Comparison of ENCODE assay signal across 11 cellular contexts in the genomic region with DNA sequence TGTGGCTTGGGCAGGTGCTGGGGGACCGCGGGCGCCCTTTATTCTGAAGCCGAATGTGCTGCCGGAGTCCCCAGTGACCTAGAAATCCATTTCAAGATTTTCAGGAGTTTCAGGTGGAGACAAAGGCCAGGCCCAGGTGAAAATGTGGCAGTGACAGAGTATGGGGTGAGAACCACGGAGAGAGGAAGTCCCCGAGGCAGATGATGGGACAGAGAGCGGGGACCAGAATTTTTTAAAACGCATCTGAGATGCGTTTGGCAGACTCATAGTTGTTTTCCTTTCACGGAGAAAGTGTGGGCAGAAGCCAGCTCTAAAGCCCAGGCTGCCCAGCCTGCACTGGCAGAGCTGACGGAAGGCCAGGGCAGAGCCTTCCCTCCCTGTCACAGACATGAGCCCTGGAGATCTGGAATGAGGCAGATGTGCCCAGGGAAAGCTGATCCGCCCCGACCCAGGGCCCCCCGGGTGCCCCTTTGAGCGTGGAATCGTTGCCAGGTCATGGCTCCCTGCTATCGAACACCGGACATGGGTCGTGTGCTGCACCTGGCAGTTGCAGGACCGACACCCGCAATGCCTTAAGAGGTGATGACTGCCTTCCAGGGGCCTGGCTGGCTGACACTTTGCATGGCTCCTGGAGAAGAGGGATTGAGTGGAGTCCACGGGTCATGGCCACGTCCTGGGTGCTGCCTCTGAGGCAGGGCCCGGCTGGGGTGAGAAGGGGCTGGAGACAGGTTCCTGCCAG. TPM values are rescaled to one million over a fixed set of nuclear protein-coding genes. Genes with fewer than 3 reads are reported as not detected.
DNase-seq lines count a peak whose midpoint lies in the region; ATAC-seq and TF ChIP-seq lines count a peak whose summit lies in the region.
"Had no signal": no experiment of that assay in that cellular context is flagged by ENCODE, and none has a peak within 500 bp of the region (broad histone marks: within the 10 kb centered on the region; RNA-seq: fewer than 3 reads in every experiment).

No MANE protein-coding gene starts in this region.

- H3K4ac ChIP-seq in IMR-90 (ENCODE audit: low read depth, low read length) = no peak overlapping the region

- H3K56ac ChIP-seq in IMR-90 (ENCODE audit: extremely low read depth, insufficient read depth, low read length) = no peak overlapping the region

- H3K36me3 Mint-ChIP-seq in activated CD4-positive, alpha-beta memory T cell treated with anti-CD3 and anti-CD28 coated beads, Interleukin-2, amount 10 ng/mL, durations not matched to agents 7 days and 5 days (ENCODE audit: low read depth) = peaks cover 8% of the 10 kb centered on the region
- H3K36me3 Mint-ChIP-seq in activated CD4-positive, alpha-beta memory T cell treated with anti-CD3 and anti-CD28 coated beads for 36 hours = no peaks in the 10 kb centered on the region

- TF ChIP-seq RAD21 in IMR-90 (IDR thresholded peaks at IDR 0.05; ENCODE audit: low read length) (no peak), SK-N-SH (IDR thresholded peaks at IDR 0.05; ENCODE audit: low read length) (no peak)

- peak overlapping the region; percentile 19 for H2AFZ ChIP-seq in IMR-90 (replicated peaks; ENCODE audit: low read length, poor library complexity)
- no peak overlapping the region for H2AFZ ChIP-seq in SK-N-SH (ENCODE audit: low read depth)

- WGBS in IMR-90 (ENCODE audit: extremely low coverage in 2 of 2, insufficient read length in 1 of 2), 2 experiments = 68% methylated on average over 20 of the region's 25 CpGs; no CpG with 5 or more reads in 1 of the 2 experiments
- 58 to 78% (median 74%) methylated on average over 15 to 25 of the region's 25 CpGs for WGBS in spleen, 5 donors
- 95% methylated on average over 14 of the region's 25 CpGs for WGBS in SK-N-SH (ENCODE audit: low lambda C conversion rate)

- H2BK15ac ChIP-seq in IMR-90 (ENCODE audit: low read depth, low read length) = no peak overlapping the region

- no peak overlapping the region for H2AK5ac ChIP-seq in IMR-90 (ENCODE audit: low read depth, low read length)

- intact Hi-C loops in activated CD4-positive, alpha-beta memory T cell treated with anti-CD3 and anti-CD28 coated beads for 36 hours (cut with micrococcal nuclease) = loop anchor here (2.0 kb wide), 1 partner anchor 133 kb away; a partner anchor contains a TSS
- intact Hi-C loops in IMR-90 (cut with micrococcal nuclease) = loop anchor here (2.0 kb wide), 1 partner anchor 133 kb away; a partner anchor contains a TSS
- intact Hi-C loops in spleen (cut with DNase I; ENCODE audit: low total_unique reads) = loop anchor here (5.0 kb wide), 1 partner anchor 41 kb away; no protein-coding TSS in a partner anchor

- H3F3A ChIP-seq in SK-N-SH (replicated peaks; ENCODE audit: insufficient read depth) = peaks cover 8% of the 10 kb centered on the region

- H4K91ac ChIP-seq in IMR-90 (ENCODE audit: insufficient read depth, low read depth, low read length) = no peak overlapping the region

- H2AK9ac ChIP-seq in IMR-90 (replicated peaks; ENCODE audit: low read depth, low read length, poor library complexity) = no peak overlapping the region

- no peak overlapping the region for H3K14ac ChIP-seq in IMR-90 (replicated peaks; ENCODE audit: low read depth, low read length)

- H3K9me2 ChIP-seq in SK-N-SH = no peaks in the 10 kb centered on the region

- TF ChIP-seq POLR2A in IMR-90 (IDR thresholded peaks at IDR 0.05; ENCODE audit: low read depth, low read length) (no peak), spleen (IDR thresholded peaks at IDR 0.05) (no peak)

- H3K18ac ChIP-seq in IMR-90 (ENCODE audit: low read depth, low read length) = no peak overlapping the region

- H3K27me3 Mint-ChIP-seq in activated CD4-positive, alpha-beta memory T cell treated with anti-CD3 and anti-CD28 coated beads, Interleukin-2, amount 10 ng/mL, durations not matched to agents 7 days and 5 days = no peaks in the 10 kb centered on the region
- no peaks in the 10 kb centered on the region for H3K27me3 Mint-ChIP-seq in activated CD4-positive, alpha-beta memory T cell treated with anti-CD3 and anti-CD28 coated beads for 36 hours

- H3K9me1 ChIP-seq in IMR-90 (ENCODE audit: insufficient read depth, low read length) = peaks cover 1% of the 10 kb centered on the region; the same call in 1 of the 2 replicates

- dilution Hi-C loops in IMR-90 (cut with HindIII; ENCODE audit: low sequenced_read_pairs, unreplicated experiment) = no loop called here

- POLR2A ChIA-PET in activated CD4-positive, alpha-beta memory T cell treated with anti-CD3 and anti-CD28 coated beads, Interleukin-2, amount 10 ng/mL, durations not matched to agents 7 days and 5 days (lab: Charles Lee) = interaction anchor here (1.1 to 9.1 kb wide), 5 partner anchors 18 to 59 kb away, joined by 4 to 203 read pairs (median 7); a partner anchor contains a TSS
- POLR2A ChIA-PET in activated CD4-positive, alpha-beta memory T cell treated with anti-CD3 and anti-CD28 coated beads for 36 hours (lab: Charles Lee) = interaction anchor here (1.0 to 1.6 kb wide), 3 partner anchors 18 to 140 kb away, joined by 3 to 4 read pairs (median 3); no protein-coding TSS in a partner anchor
- POLR2A ChIA-PET in IMR-90 (lab: Charles Lee; ENCODE audit: unreplicated experiment) (no interaction called here), SK-N-SH (lab: Yijun Ruan, JAX) (no interaction called here)

- H3K9ac ChIP-seq in IMR-90 (ENCODE audit: low read depth, low read length) = no peak overlapping the region
- H3K9ac ChIP-seq in SK-N-SH = no peak overlapping the region

- H3K4me1 Mint-ChIP-seq in activated CD4-positive, alpha-beta memory T cell treated with anti-CD3 and anti-CD28 coated beads, Interleukin-2, amount 10 ng/mL, durations not matched to agents 7 days and 5 days = peaks cover 37% of the 10 kb centered on the region
- H3K4me1 Mint-ChIP-seq in activated CD4-positive, alpha-beta memory T cell treated with anti-CD3 and anti-CD28 coated beads for 36 hours (ENCODE audit: low read depth) = peaks cover 28% of the 10 kb centered on the region

- no peak overlapping the region for H2BK5ac ChIP-seq in IMR-90 (ENCODE audit: low read depth, low read length, poor library complexity, severe bottlenecking)

- peaks cover 59% of the 10 kb centered on the region for H3K27me3 ChIP-seq in IMR-90 (ENCODE audit: control insufficient read depth, insufficient read depth, low read length)
- peaks cover 0 to 23% (median 4%) of the 10 kb centered on the region in 7 donors for H3K27me3 ChIP-seq in spleen (replicated peaks in 1 of 7)
- H3K27me3 ChIP-seq in SK-N-SH (ENCODE audit: insufficient read depth) = peaks cover 15% of the 10 kb centered on the region

- H4K5ac ChIP-seq in IMR-90 (ENCODE audit: low read depth, low read length) = no peak overlapping the region

- H3K4me2 ChIP-seq in IMR-90 (ENCODE audit: low read depth, low read length) (no peak overlapping the region), SK-N-SH (no peak overlapping the region)

- no peak overlapping the region for H3K27ac ChIP-seq in IMR-90 (ENCODE audit: insufficient read depth, low read length)
- no peak overlapping the region for H3K27ac ChIP-seq in coronary artery
- peak overlapping the region in 3 of 8 donors; percentile 93 to 97 (median 96) for H3K27ac ChIP-seq in spleen
- no peak overlapping the region for H3K27ac ChIP-seq in SK-N-SH (ENCODE audit: low read depth in 2 of 2, low read length in 1 of 2)
- H3K27ac ChIP-seq: uterus had no signal

- H3K9me3 ChIP-seq in IMR-90 (ENCODE audit: control insufficient read depth, insufficient read depth, low read length) (peaks cover 7% of the 10 kb centered on the region), spleen (peaks cover 0 to 5% (median 0%) of the 10 kb centered on the region in 8 donors), SK-N-SH (no peaks in the 10 kb centered on the region)
- H3K9me3 ChIP-seq: uterus had no signal

- no peaks in the 10 kb centered on the region for H3K9me3 Mint-ChIP-seq in activated CD4-positive, alpha-beta memory T cell treated with anti-CD3 and anti-CD28 coated beads, Interleukin-2, amount 10 ng/mL, durations not matched to agents 7 days and 5 days
- H3K9me3 Mint-ChIP-seq in activated CD4-positive, alpha-beta memory T cell treated with anti-CD3 and anti-CD28 coated beads for 36 hours = no peaks in the 10 kb centered on the region

- H3K4me3 ChIP-seq in IMR-90 (ENCODE audit: insufficient read depth, low read depth, low read length) (no peak overlapping the region), coronary artery (peak overlapping the region; percentile 69), spleen (peak overlapping the region in 5 of 8 donors; percentile 65 to 86 (median 68)), SK-N-SH (ENCODE audit: low read depth in 2 of 2, low read length in 1 of 2) (no peak overlapping the region)

- no peak for TF ChIP-seq CTCF in IMR-90 (conservative IDR thresholded peaks at IDR 0.05; ENCODE audit: low read depth, low read length)
- no peak for TF ChIP-seq CTCF in coronary artery (IDR thresholded peaks at IDR 0.05)
- no peak for TF ChIP-seq CTCF in spleen (IDR thresholded peaks at IDR 0.05 in 8 of 11, conservative IDR thresholded peaks at IDR 0.05 in 3 of 11)
- TF ChIP-seq CTCF in SK-N-SH (IDR thresholded peaks at IDR 0.05) = no peak

- H2BK120ac ChIP-seq in IMR-90 (ENCODE audit: low read depth, low read length) = no peak overlapping the region

- ATAC-seq in IMR-90 (ENCODE audit: low read depth) (no peak), GM21360 (IDR thresholded peaks at IDR 0.05; ENCODE audit: unreplicated experiment) (no peak), GM21515 (IDR thresholded peaks at IDR 0.05; ENCODE audit: unreplicated experiment) (no peak)

- TF ChIP-seq EP300 in SK-N-SH (IDR thresholded peaks at IDR 0.05; ENCODE audit: borderline replicate concordance in 1 of 2, low read depth in 1 of 2, low read length in 1 of 2) = no peak

- CTCF ChIA-PET in activated CD4-positive, alpha-beta memory T cell treated with anti-CD3 and anti-CD28 coated beads, Interleukin-2, amount 10 ng/mL, durations not matched to agents 7 days and 5 days (lab: Charles Lee) = interaction anchor here (0.9 to 3.1 kb wide), 7 partner anchors 19 to 205 kb away, joined by 3 to 28 read pairs (median 6); a partner anchor contains a TSS
- CTCF ChIA-PET in activated CD4-positive, alpha-beta memory T cell treated with anti-CD3 and anti-CD28 coated beads for 36 hours (lab: Charles Lee) = interaction anchor here (1.2 to 10.0 kb wide), 10 partner anchors 10 to 204 kb away, joined by 3 to 84 read pairs (median 12); a partner anchor contains a TSS
- CTCF ChIA-PET in IMR-90 (lab: Yijun Ruan, JAX) = no interaction called here
- CTCF ChIA-PET in SK-N-SH (lab: Yijun Ruan, JAX) = interaction anchor here (1.1 to 4.9 kb wide), 12 partner anchors 12 to 204 kb away, joined by 3 to 54 read pairs (median 6); a partner anchor contains a TSS

- H3K4me1 ChIP-seq in IMR-90 (ENCODE audit: control insufficient read depth, insufficient read depth, low read length) = peaks cover 16% of the 10 kb centered on the region
- H3K4me1 ChIP-seq in spleen = peaks cover 21 to 66% (median 52%) of the 10 kb centered on the region in 6 donors
- peaks cover 8 to 11% of the 10 kb centered on the region in 2 experiments; a peak in 2 of 4 replicates for H3K4me1 ChIP-seq in SK-N-SH (ENCODE audit: control insufficient read depth in 1 of 2, insufficient read depth in 2 of 2, low read depth in 1 of 2, low read length in 1 of 2)

- peaks cover 0 to 3% of the 10 kb centered on the region in 2 experiments; a peak in 1 of 4 replicates for H3K79me1 ChIP-seq in IMR-90 (ENCODE audit: low read depth in 1 of 2, low read length in 2 of 2)

- H3K23ac ChIP-seq in IMR-90 (ENCODE audit: low read depth, low read length) = no peak overlapping the region

- in situ Hi-C loops in IMR-90 (cut with MboI; ENCODE audit: low sequenced_read_pairs) = loop anchor here (25.0 kb wide), 1 partner anchor 421 kb away; no protein-coding TSS in a partner anchor

- no peak overlapping the region for H3K27ac Mint-ChIP-seq in activated CD4-positive, alpha-beta memory T cell treated with anti-CD3 and anti-CD28 coated beads, Interleukin-2, amount 10 ng/mL, durations not matched to agents 7 days and 5 days
- no peak overlapping the region for H3K27ac Mint-ChIP-seq in activated CD4-positive, alpha-beta memory T cell treated with anti-CD3 and anti-CD28 coated beads for 36 hours

- no peaks in the 10 kb centered on the region for H3K79me2 ChIP-seq in SK-N-SH (ENCODE audit: insufficient read depth)

- H2BK20ac ChIP-seq in IMR-90 (ENCODE audit: low read depth, low read length) = no peak overlapping the region

- peak overlapping the region; percentile 4 for H3K4me3 Mint-ChIP-seq in activated CD4-positive, alpha-beta memory T cell treated with anti-CD3 and anti-CD28 coated beads, Interleukin-2, amount 10 ng/mL, durations not matched to agents 7 days and 5 days
- no peak overlapping the region for H3K4me3 Mint-ChIP-seq in activated CD4-positive, alpha-beta memory T cell treated with anti-CD3 and anti-CD28 coated beads for 36 hours

- H4K20me1 ChIP-seq in IMR-90 (ENCODE audit: insufficient read depth, low read length) (peaks cover 32% of the 10 kb centered on the region; the same call in 1 of the 2 replicates), SK-N-SH (ENCODE audit: insufficient read depth) (peaks cover 11% of the 10 kb centered on the region; the same call in 1 of the 2 replicates)

- H3K36me3 ChIP-seq in IMR-90 (ENCODE audit: control insufficient read depth, insufficient read depth, low read length) (no peaks in the 10 kb centered on the region), spleen (peaks cover 0 to 15% (median 0%) of the 10 kb centered on the region in 6 donors), SK-N-SH (replicated peaks in 1 of 2; ENCODE audit: control insufficient read depth in 1 of 2, insufficient read depth in 2 of 2, low read length in 1 of 2) (no peaks in the 10 kb centered on the region)
- H3K36me3 ChIP-seq: uterus had no signal

- DNase-seq in activated CD4-positive, alpha-beta memory T cell treated with anti-CD3 and anti-CD28 coated beads, Interleukin-2, amount 10 ng/mL, durations not matched to agents 7 days and 5 days = no peak
- DNase-seq in activated CD4-positive, alpha-beta memory T cell treated with anti-CD3 and anti-CD28 coated beads for 36 hours = no peak
- no peak for DNase-seq in IMR-90
- DNase-seq in coronary artery (ENCODE audit: low spot score) = no peak
- peak; percentile 76 for DNase-seq in spleen
- no peak for DNase-seq in SK-N-SH
- DNase-seq: NCI-H1417 treated with DMSO at 0.1 percent for 48 hours, NCI-H510A treated with DMSO at 0.1 percent for 48 hours, uterus had no signal

- H4K8ac ChIP-seq in IMR-90 (ENCODE audit: low read depth in 2 of 2, low read length in 2 of 2) = no peak overlapping the region

- no TSS peak for BruUV-seq in IMR-90 (replicated peaks; lab: Mats Ljungman, UMichigan)

RNA-seq across cellular contexts. Expression of a gene that starts 6.5 kb away (rescaled TPM):
- total RNA-seq in activated CD4-positive, alpha-beta memory T cell treated with anti-CD3 and anti-CD28 coated beads, Interleukin-2, amount 10 ng/mL, durations not matched to agents 7 days and 5 days = 10 to 100 TPM; 42.4 to 47.0 TPM
- total RNA-seq in activated CD4-positive, alpha-beta memory T cell treated with anti-CD3 and anti-CD28 coated beads for 36 hours = 10 to 100 TPM; 60.7 to 64.6 TPM
- total RNA-seq in IMR-90 (2012; rRNA removed) = 10.4 and 17.5 TPM in 2 replicates
- 21.7 and 27.4 TPM in 2 replicates for polyA plus RNA-seq in IMR-90 (2012; rRNA removed)
- polyA plus RNA-seq in IMR-90 (2012; cell fraction: cytosol; rRNA removed) = 29.5 and 45.6 TPM in 2 replicates
- 26.6 and 28.5 TPM in 2 replicates for polyA plus RNA-seq in IMR-90 (2012; cell fraction: nucleus; rRNA removed; ENCODE audit: low replicate concordance)
- total RNA-seq in spleen = 10 to 100 TPM in 6 of 7 donors, 1 to 10 TPM in 1; 6.1 to 30.6 (median 26.4) TPM
- polyA plus RNA-seq in spleen = 10 to 100 TPM; 16.4 to 35.4 (median 28.5) TPM
- 27.1 and 42.9 TPM in 2 replicates for polyA plus RNA-seq in SK-N-SH (2012; rRNA removed)
- polyA plus RNA-seq in SK-N-SH (2012; cell fraction: cytosol; rRNA removed) = 26.2 and 31.9 TPM in 2 replicates
- polyA plus RNA-seq in SK-N-SH (2012; cell fraction: nucleus; rRNA removed) = 27.3 and 39.5 TPM in 2 replicates

RNA-seq across cellular contexts. Expression of a gene that starts 12.7 kb away (rescaled TPM):
- 100 to 1,000 TPM; 631 to 642 TPM for total RNA-seq in activated CD4-positive, alpha-beta memory T cell treated with anti-CD3 and anti-CD28 coated beads, Interleukin-2, amount 10 ng/mL, durations not matched to agents 7 days and 5 days
- total RNA-seq in activated CD4-positive, alpha-beta memory T cell treated with anti-CD3 and anti-CD28 coated beads for 36 hours = 100 to 1,000 TPM; 242 to 247 TPM
- total RNA-seq in IMR-90 (2012; rRNA removed) (not detected in 2 replicates), spleen (100 to 1,000 TPM; 285 to 754 (median 415) TPM)
- polyA plus RNA-seq in IMR-90 (2012; rRNA removed) (0.14 TPM in 1 of 2 replicates, not detected in the other), spleen (100 to 1,000 TPM in 2 of 3 donors, 10 to 100 TPM in 1; 92.1 to 332 (median 250) TPM), SK-N-SH (2012; rRNA removed) (0.67 and 0.77 TPM in 2 replicates)
- 0.06 and 0.15 TPM in 2 replicates for polyA plus RNA-seq in IMR-90 (2012; cell fraction: cytosol; rRNA removed)
- 0.07 TPM in 1 of 2 replicates, not detected in the other for polyA plus RNA-seq in IMR-90 (2012; cell fraction: nucleus; rRNA removed; ENCODE audit: low replicate concordance)
- 0.32 and 0.75 TPM in 2 replicates for polyA plus RNA-seq in SK-N-SH (2012; cell fraction: cytosol; rRNA removed)
- 2.0 TPM in 2 replicates for polyA plus RNA-seq in SK-N-SH (2012; cell fraction: nucleus; rRNA removed)

RNA-seq across cellular contexts. Expression of a gene that starts 59.9 kb away (rescaled TPM):
- 10 to 100 TPM; 80.3 to 82.6 TPM for total RNA-seq in activated CD4-positive, alpha-beta memory T cell treated with anti-CD3 and anti-CD28 coated beads, Interleukin-2, amount 10 ng/mL, durations not matched to agents 7 days and 5 days
- total RNA-seq in activated CD4-positive, alpha-beta memory T cell treated with anti-CD3 and anti-CD28 coated beads for 36 hours = 10 to 100 TPM; 43.0 to 44.4 TPM
- total RNA-seq in IMR-90 (2012; rRNA removed) (194 and 230 TPM in 2 replicates), spleen (100 to 1,000 TPM; 121 to 189 (median 165) TPM)
- polyA plus RNA-seq in IMR-90 (2012; rRNA removed) (156 and 167 TPM in 2 replicates), spleen (10 to 100 TPM; 57.6 to 69.3 (median 64.9) TPM), SK-N-SH (2012; rRNA removed) (171 and 196 TPM in 2 replicates)
- polyA plus RNA-seq in IMR-90 (2012; cell fraction: cytosol; rRNA removed) = 112 and 137 TPM in 2 replicates
- 67.9 and 125 TPM in 2 replicates for polyA plus RNA-seq in IMR-90 (2012; cell fraction: nucleus; rRNA removed; ENCODE audit: low replicate concordance)
- 173 and 196 TPM in 2 replicates for polyA plus RNA-seq in SK-N-SH (2012; cell fraction: cytosol; rRNA removed)
- polyA plus RNA-seq in SK-N-SH (2012; cell fraction: nucleus; rRNA removed) = 113 and 135 TPM in 2 replicates

Comparison
In these comparisons a context has a peak if more than half of its experiments do, and no peak if none do; other contexts are left out.
1. H3K4me3 ChIP-seq: peak in coronary artery (single experiment) and spleen (5 of 8); none in IMR-90 (single experiment) and SK-N-SH (0 of 2).
2. RNA of a gene that starts 12.7 kb away (total RNA-seq): 631 to 642 TPM in activated CD4-positive, alpha-beta memory T cell treated with anti-CD3 and anti-CD28 coated beads, Interleukin-2, amount 10 ng/mL, durations not matched to agents 7 days and 5 days, 285 to 754 TPM in spleen and 242 to 247 TPM in activated CD4-positive, alpha-beta memory T cell treated with anti-CD3 and anti-CD28 coated beads for 36 hours; not detected in IMR-90; every median in the first group is over 100 times any median in the second.
3. POLR2A ChIA-PET loops: an anchor here in activated CD4-positive, alpha-beta memory T cell treated with anti-CD3 and anti-CD28 coated beads, Interleukin-2, amount 10 ng/mL, durations not matched to agents 7 days and 5 days (1.1 to 9.1 kb wide) and activated CD4-positive, alpha-beta memory T cell treated with anti-CD3 and anti-CD28 coated beads for 36 hours (1.0 to 1.6 kb wide); none called in IMR-90 and SK-N-SH.